In the genomic region with DNA sequence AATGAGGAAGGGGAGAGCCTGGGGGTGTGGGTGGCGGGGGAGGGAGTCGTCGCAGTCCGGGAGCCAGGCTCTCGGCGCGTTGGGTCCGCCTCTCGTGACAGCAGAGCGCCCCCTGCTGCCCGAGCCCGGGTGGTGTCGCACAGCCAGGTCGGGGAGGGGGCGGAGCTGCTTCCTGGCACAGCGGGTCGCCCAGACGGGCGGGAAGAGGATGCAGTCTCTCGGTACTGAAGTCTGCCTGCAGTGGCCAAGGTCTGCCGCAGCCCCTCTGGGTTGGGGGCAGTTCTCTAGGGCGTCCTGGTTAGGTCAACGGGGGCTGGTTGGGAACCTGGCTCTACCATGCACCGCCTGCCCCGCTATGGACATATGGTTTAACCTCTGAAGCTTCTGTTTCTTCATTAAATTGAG, we compare ENCODE assay signal across 9 cellular contexts. TPM values are rescaled to one million over a fixed set of nuclear protein-coding genes. Genes with fewer than 3 reads are reported as not detected.
DNase-seq lines count a peak whose midpoint lies in the region; ATAC-seq, FAIRE-seq and TF ChIP-seq lines count a peak whose summit lies in the region.
"Had no signal": no experiment of that assay in that cellular context is flagged by ENCODE, and none has a peak within 500 bp of the region (broad histone marks: within the 10 kb centered on the region; RNA-seq: fewer than 3 reads in every experiment).

No MANE protein-coding gene starts in this region.

- BruUV-seq in GM12878 (replicated peaks; lab: Mats Ljungman, UMichigan), result no TSS peak

- no peak for TF ChIP-seq POLR2A in GM12878 (IDR thresholded peaks at IDR 0.05; ENCODE audit: low read depth, low read length)

- H3K4me3 ChIP-seq in GM12878, result no peak overlapping the region

- TF ChIP-seq EP300 in GM12878 (IDR thresholded peaks at IDR 0.05; ENCODE audit: borderline replicate concordance in 1 of 2, control insufficient read depth in 1 of 2, low read depth in 2 of 2, low read length in 2 of 2), result no peak

- no peaks in the 10 kb centered on the region for H3K36me3 ChIP-seq in GM12878 (ENCODE audit: control insufficient read depth in 2 of 2, insufficient read depth in 2 of 2, low read length in 1 of 2)

- H3K4me2 ChIP-seq in GM12878 (ENCODE audit: control insufficient read depth, insufficient read depth), result peak overlapping the region; percentile 19; the same call in 1 of the 2 replicates

- DNase-seq in GM13976 (ENCODE audit: low spot score), result peak; percentile 90
- peak; percentile 66 for DNase-seq in NCI-H2107 (lab: John Stamatoyannopoulos, UW)
- DNase-seq in UCSD-AML1 (lab: John Stamatoyannopoulos, UW; ENCODE audit: unreplicated experiment), result peak; percentile 89
- no peak for DNase-seq in GM12878 (ENCODE audit: low read depth, low spot score)
- peak; percentile 96 for DNase-seq in iPS-NIHi7 (ENCODE audit: extremely low spot score)
- DNase-seq in stimulated activated CD4-positive, alpha-beta T cell treated with anti-CD3 and anti-CD28 coated beads, Interleukin-15, amount 100 ng/mL, for 48 hours (ENCODE audit: low read depth in 2 of 2), result peak; percentile 60 to 77
- DNase-seq in NCI-H1436 treated with DMSO at 0.1 percent for 48 hours (lab: John Stamatoyannopoulos, UW), result no peak

- RAD21 ChIA-PET in GM12878 (lab: Charles Lee; ENCODE audit: unreplicated experiment), result interaction anchor here (1.2 to 2.1 kb wide), 4 partner anchors 43 to 735 kb away, joined by 3 to 7 read pairs (median 6); no protein-coding TSS in a partner anchor

- 14% methylated on average over 14 of the region's 25 CpGs for WGBS in GM12878 (ENCODE audit: insufficient coverage, insufficient replicate concordance, low lambda C conversion rate, missing lambda C conversion rate)

- CTCF ChIA-PET in GM12878 (lab: Yijun Ruan, JAX), result interaction anchor here (0.5 to 4.2 kb wide), 47 partner anchors 9 to 1247 kb away, joined by 3 to 26 read pairs (median 4); partner anchors contain the start of gene MRPS23

- POLR2A ChIA-PET in GM12878 (lab: Charles Lee), result no interaction called here

- in situ Hi-C loops in GM13976 (cut with MboI; ENCODE audit: low sequenced_read_pairs, unreplicated experiment) (no loop called here), GM12878 (cut with MboI) (no loop called here)

- H3K79me2 ChIP-seq in GM12878 (ENCODE audit: control insufficient read depth, insufficient read depth, low read length), result no peaks in the 10 kb centered on the region

- H3K27ac ChIP-seq in GM12878 (ENCODE audit: control insufficient read depth, insufficient read depth), result no peak overlapping the region

- peak; percentile 95 for ATAC-seq in GM12878
- no peak for ATAC-seq in HG03354 (IDR thresholded peaks at IDR 0.05; ENCODE audit: poor library complexity, severe bottlenecking, unreplicated experiment)

- H2AFZ ChIP-seq in GM12878 (ENCODE audit: control insufficient read depth, low read depth, low read length), result no peak overlapping the region

- peaks cover 1 to 2% of the 10 kb centered on the region in 2 experiments; a peak in 2 of 4 replicates for H3K27me3 ChIP-seq in GM12878 (replicated peaks in 1 of 2; ENCODE audit: control insufficient read depth in 2 of 2, insufficient read depth in 2 of 2, low read length in 1 of 2)

- TF ChIP-seq RAD21 in GM12878 (IDR thresholded peaks at IDR 0.05; ENCODE audit: insufficient read depth, low read depth, low read length), result peak; percentile 67

- TF ChIP-seq CTCF in GM13976 (IDR thresholded peaks at IDR 0.05; ENCODE audit: borderline replicate concordance, control extremely low read depth, extremely low read depth, insufficient read depth, missing control alignments), result peak; percentile 90
- peak; percentile 64 to 87 (median 78) for TF ChIP-seq CTCF in GM12878 (IDR thresholded peaks at IDR 0.05 in 2 of 3, conservative IDR thresholded peaks at IDR 0.05 in 1 of 3; ENCODE audit: control insufficient read depth in 2 of 3, extremely low read depth in 1 of 3, insufficient read depth in 1 of 3, low read depth in 3 of 3, low read length in 3 of 3)

- no peak overlapping the region for H3K9ac ChIP-seq in GM12878 (ENCODE audit: control insufficient read depth, insufficient read depth, low read length)

- no peak for FAIRE-seq in GM12878 (lab: Jason Lieb, UNC)

- no peaks in the 10 kb centered on the region for H3K9me3 ChIP-seq in GM12878 (replicated peaks; ENCODE audit: control insufficient read depth, insufficient read depth, low read length)

- intact Hi-C loops in GM12878 (cut with micrococcal nuclease; ENCODE audit: unreplicated experiment), result no loop called here

- no peaks in the 10 kb centered on the region for H3K4me1 ChIP-seq in GM12878 (ENCODE audit: control insufficient read depth, insufficient read depth, low read length)

- SMC1A ChIA-PET in GM12878 (lab: Charles Lee; ENCODE audit: uncharacterized antibody, unreplicated experiment), result interaction anchor here (1.1 to 1.9 kb wide), 5 partner anchors 31 to 655 kb away, joined by 3 to 9 read pairs (median 4); no protein-coding TSS in a partner anchor

- no peaks in the 10 kb centered on the region for H4K20me1 ChIP-seq in GM12878 (ENCODE audit: control insufficient read depth, insufficient read depth)

TF ChIP-seq in GM12878, 131 proteins besides CTCF, POLR2A, EP300 and RAD21:
- TF ChIP-seq RB1 (IDR thresholded peaks at IDR 0.05; ENCODE audit: borderline replicate concordance) (peak; percentile 23; the same call in 1 of the 2 replicates), MXI1 (IDR thresholded peaks at IDR 0.05; ENCODE audit: low read depth, low read length) (no peak), SMC3 (IDR thresholded peaks at IDR 0.05; ENCODE audit: borderline replicate concordance, low read length) (peak; percentile 49), HDAC6 (IDR thresholded peaks at IDR 0.05; ENCODE audit: unreplicated experiment) (no peak), EGR1 (IDR thresholded peaks at IDR 0.05; ENCODE audit: borderline replicate concordance in 1 of 2, low read depth in 2 of 2, low read length in 2 of 2) (peak in 1 of 2 experiments; percentile 45; a peak in 2 of 3 replicates), EZH2 (IDR thresholded peaks at IDR 0.05; ENCODE audit: borderline replicate concordance, control insufficient read depth, low read depth, low read length) (no peak), BHLHE40 (IDR thresholded peaks at IDR 0.05; ENCODE audit: borderline replicate concordance in 1 of 2, low read depth in 2 of 2, low read length in 1 of 2) (peak in 1 of 2 experiments; percentile 67; a peak in 1 of 4 replicates)

RNA-seq across cellular contexts. Expression of gene CCDC182, which starts 38.2 kb away (rescaled TPM):
- total RNA-seq in GM12878 (2013; cell fraction: nucleolus; rRNA removed), result not detected in 2 replicates
- total RNA-seq in GM12878 (2014; rRNA removed) (not detected in 2 replicates), GM12878 (2014; rRNA removed; fragmentation: Illumina TruSeq; extraction: Trizol) (not detected in 2 replicates), GM12878 (2021) (not detected in 2 replicates)
- polyA plus RNA-seq in GM12878 (2011; ENCODE audit: low read depth), result not detected
- polyA plus RNA-seq in GM12878 (2011; rRNA removed) (not detected in 2 replicates), GM12878 (2014; fragmentation: Illumina TruSeq; extraction: Trizol) (not detected in 2 replicates), GM12878 (2014; fragmentation: Nextera tagmentation; extraction: Ambion mirVana) (not detected), GM12878 (2014; rRNA removed) (not detected in 2 replicates), GM12878 (2016; fragmentation: Nextera tagmentation; extraction: Ambion mirVana) (not detected)
- not detected in 2 replicates for polyA plus RNA-seq in GM12878 (2011; cell fraction: cytosol; rRNA removed)
- polyA plus RNA-seq in GM12878 (2011; cell fraction: nucleus; rRNA removed), result not detected in 2 replicates
- polyA plus RNA-seq in GM12878 (2012), result not detected in 2 replicates
- polyA minus RNA-seq in GM12878 (2011; rRNA and poly(A)+ RNA removed), result not detected in 2 replicates
- not detected in 2 replicates for polyA minus RNA-seq in GM12878 (2011; cell fraction: cytosol; rRNA and poly(A)+ RNA removed)
- not detected in 2 replicates for polyA minus RNA-seq in GM12878 (2011; cell fraction: nucleus; rRNA and poly(A)+ RNA removed)
- total RNA-seq: mononuclear cell had no signal

Comparison
In these comparisons a context has a peak if more than half of its experiments do, and no peak if none do; other contexts are left out.
1. DNase-seq: peak in GM13976 (single experiment), NCI-H2107 (single experiment), UCSD-AML1 (single experiment), iPS-NIHi7 (single experiment) and stimulated activated CD4-positive, alpha-beta T cell treated with anti-CD3 and anti-CD28 coated beads, Interleukin-15, amount 100 ng/mL, for 48 hours (2 of 2); none in GM12878 (single experiment) and NCI-H1436 treated with DMSO at 0.1 percent for 48 hours (single experiment).